22 cellular contexts compared by ENCODE assay signal in the genomic region with DNA sequence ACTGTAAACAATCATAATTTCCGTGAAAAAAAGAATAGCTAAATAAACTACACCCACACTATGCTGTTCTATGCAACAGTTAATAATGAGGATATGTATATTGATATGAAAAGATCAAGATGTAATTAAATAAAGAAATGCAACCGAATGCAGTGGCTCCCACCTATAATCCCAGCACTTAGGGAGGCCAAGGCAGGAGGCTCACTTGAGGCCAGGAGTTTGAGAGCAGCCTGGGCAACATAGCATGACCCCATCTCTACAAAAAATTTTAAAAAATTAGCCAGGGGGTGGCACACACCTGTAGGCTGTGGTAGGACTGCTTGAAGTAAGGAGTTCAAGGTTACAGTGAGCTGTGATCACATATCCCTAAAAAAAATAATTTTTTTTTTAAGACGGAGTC. TPM values are rescaled to one million over a fixed set of nuclear protein-coding genes. Genes with fewer than 3 reads are reported as not detected.
DNase-seq lines count a peak whose midpoint lies in the region; ATAC-seq and TF ChIP-seq lines count a peak whose summit lies in the region.
"Had no signal": no experiment of that assay in that cellular context is flagged by ENCODE, and none has a peak within 500 bp of the region (broad histone marks: within the 10 kb centered on the region; RNA-seq: fewer than 3 reads in every experiment).

No MANE protein-coding gene starts in this region.

- H3K27ac Mint-ChIP-seq in WTC11 (no peak overlapping the region), chondrocyte (ENCODE audit: unreplicated experiment) (no peak overlapping the region)
- H3K27ac Mint-ChIP-seq: CD14-positive monocyte; CD4-positive, alpha-beta memory T cell; CD4-positive, CD25-positive, alpha-beta regulatory T cell had no signal

- no peak overlapping the region for H3K4me3 Mint-ChIP-seq in WTC11
- H3K4me3 Mint-ChIP-seq in chondrocyte (ENCODE audit: unreplicated experiment), result no peak overlapping the region
- H3K4me3 Mint-ChIP-seq: CD14-positive monocyte; CD4-positive, alpha-beta memory T cell; CD4-positive, CD25-positive, alpha-beta regulatory T cell; CD8-positive, alpha-beta memory T cell had no signal

- H3K27me3 Mint-ChIP-seq in WTC11 (ENCODE audit: low read depth), result no peaks in the 10 kb centered on the region
- H3K27me3 Mint-ChIP-seq in chondrocyte (ENCODE audit: low read depth), result no peaks in the 10 kb centered on the region
- H3K27me3 Mint-ChIP-seq: CD4-positive, alpha-beta memory T cell; CD4-positive, CD25-positive, alpha-beta regulatory T cell; CD8-positive, alpha-beta memory T cell had no signal

- H3K36me3 ChIP-seq in HEK293 (ENCODE audit: control insufficient read depth in 2 of 2, insufficient read depth in 1 of 2, low read length in 2 of 2), result peaks cover 13 to 14% of the 10 kb centered on the region in 2 experiments
- H3K36me3 ChIP-seq: BE2C had no signal

- no peaks in the 10 kb centered on the region for H3K9me3 ChIP-seq in HEK293 (ENCODE audit: control insufficient read depth, insufficient read depth, low read depth, low read length)
- H3K9me3 ChIP-seq: BE2C, BLaER1 had no signal

- H3K4me1 ChIP-seq in HEK293 (ENCODE audit: control insufficient read depth, insufficient read depth, low read length), result no peaks in the 10 kb centered on the region
- H3K4me1 ChIP-seq: BE2C, BLaER1 had no signal

- H3K4me1 Mint-ChIP-seq in WTC11, result no peaks in the 10 kb centered on the region
- H3K4me1 Mint-ChIP-seq in chondrocyte (ENCODE audit: low read depth), result no peaks in the 10 kb centered on the region
- H3K4me1 Mint-ChIP-seq: CD14-positive monocyte; CD4-positive, alpha-beta memory T cell; CD4-positive, CD25-positive, alpha-beta regulatory T cell; CD8-positive, alpha-beta memory T cell had no signal

- no peak for DNase-seq in WTC11 (ENCODE audit: low spot score)
- peak; percentile 2 for DNase-seq in chondrocyte (ENCODE audit: low spot score)
- DNase-seq in GDM1 (lab: John Stamatoyannopoulos, UW), result no peak
- no peak for DNase-seq in GF-D8 (lab: John Stamatoyannopoulos, UW)
- DNase-seq: 8988T; ACHN; BE2C; C1 segment of cervical spinal cord; CD4-positive, alpha-beta memory T cell; CD4-positive, CD25-positive, alpha-beta regulatory T cell; CD8-positive, alpha-beta memory T cell; COR-L47; DMS 273 treated with DMSO at 0.1 percent for 48 hours; DMS153; DMS53; DMS79; DND-41; EL had no signal

- no peak for TF ChIP-seq CTCF in HEK293 (tag by site-specific recombination; IDR thresholded peaks at IDR 0.05)
- no peak for TF ChIP-seq CTCF in WTC11 (IDR thresholded peaks at IDR 0.05)
- TF ChIP-seq CTCF in chondrocyte (IDR thresholded peaks at IDR 0.05), result no peak

- no peaks in the 10 kb centered on the region for H3K9me3 Mint-ChIP-seq in WTC11
- no peaks in the 10 kb centered on the region for H3K9me3 Mint-ChIP-seq in chondrocyte (ENCODE audit: low read depth)
- H3K9me3 Mint-ChIP-seq: CD14-positive monocyte; CD4-positive, alpha-beta memory T cell; CD4-positive, CD25-positive, alpha-beta regulatory T cell; CD8-positive, alpha-beta memory T cell had no signal

- no peak overlapping the region for H3K27ac ChIP-seq in HEK293 (ENCODE audit: extremely low read depth, low read depth, low read length)
- H3K27ac ChIP-seq: BLaER1 had no signal

- no peak for ATAC-seq in WTC11
- ATAC-seq: GM12878 had no signal

- H3K4me3 ChIP-seq in HEK293 (ENCODE audit: low read depth, low read length), result no peak overlapping the region
- H3K4me3 ChIP-seq: BLaER1, GM12878 had no signal

- H3K36me3 Mint-ChIP-seq in WTC11, result peaks cover 12% of the 10 kb centered on the region
- H3K36me3 Mint-ChIP-seq in chondrocyte (ENCODE audit: low read depth), result peaks cover 1% of the 10 kb centered on the region

- CTCF ChIA-PET in HEK293 (lab: Yijun Ruan, JAX), result interaction anchor here (0.6 to 0.8 kb wide), 4 partner anchors 14 to 1268 kb away, joined by 3 to 7 read pairs (median 4); a partner anchor contains a TSS
- CTCF ChIA-PET in WTC11 (lab: Charles Lee), result interaction anchor here (1.0 kb wide), 1 partner anchor 25 kb away, joined by 3 read pairs; no protein-coding TSS in a partner anchor

- POLR2A ChIA-PET in HEK293 (lab: Yijun Ruan, JAX) (interaction anchor here (0.6 kb wide), 1 partner anchor 111 kb away, joined by 4 read pairs; no protein-coding TSS in a partner anchor), WTC11 (lab: Charles Lee) (no interaction called here)

TF ChIP-seq in HEK293, 187 proteins besides CTCF, POLR2A, EP300 and RAD21:
- no peak for TF ChIP-seq ZNF157 (tag by site-specific recombination; IDR thresholded peaks at IDR 0.05)
- TF ChIP-seq ZNF121 (tag by site-specific recombination; IDR thresholded peaks at IDR 0.05), result peak; percentile 78

TF ChIP-seq in WTC11, 78 proteins besides CTCF, POLR2A, EP300 and RAD21:
- TF ChIP-seq ZNF121 (CRISPR knock-in tag; IDR thresholded peaks at IDR 0.05), result peak; percentile 54; the same call in 1 of the 2 replicates
- no peak for TF ChIP-seq SMAD4 (CRISPR knock-in tag; IDR thresholded peaks at IDR 0.05)

RNA-seq across cellular contexts. Expression of a gene that starts 14.9 kb away (rescaled TPM):
- total RNA-seq in WTC11 (2021), result 151 to 152 TPM (median 151 TPM) in 3 replicates
- 4.3 to 12.3 TPM (median 10.7 TPM) in 3 replicates for total RNA-seq in chondrocyte

RNA-seq across cellular contexts. Expression of a gene that starts 42.5 kb away (rescaled TPM):
- total RNA-seq in WTC11 (2021), result 1,216 to 1,403 TPM (median 1,352 TPM) in 3 replicates
- total RNA-seq in chondrocyte, result 1,031 to 1,215 TPM (median 1,058 TPM) in 3 replicates

Comparison
In these comparisons a context has a peak if more than half of its experiments do, and no peak if none do; other contexts are left out.
1. RNA of a gene that starts 14.9 kb away (total RNA-seq): 151 to 152 TPM in WTC11; 4.3 to 12.3 TPM in chondrocyte; every median in the first group is over 10 times any median in the second.